ENCODE assay signal across 10 cellular contexts in genomic region chr2:144509001-144509545, GRCh38. TPM values are rescaled to one million over a fixed set of nuclear protein-coding genes. Genes with fewer than 3 reads are reported as not detected.
DNase-seq lines count a peak whose midpoint lies in the region; ATAC-seq and TF ChIP-seq lines count a peak whose summit lies in the region.
"Had no signal": no experiment of that assay in that cellular context is flagged by ENCODE, and none has a peak within 500 bp of the region (broad histone marks: within the 10 kb centered on the region; RNA-seq: fewer than 3 reads in every experiment).

No MANE protein-coding gene starts in this region.

- no peak for TF ChIP-seq EP300 in suprapubic skin (IDR thresholded peaks at IDR 0.05)

- H3K4me3 ChIP-seq in suprapubic skin, result peak overlapping the region; percentile 72

- no peaks in the 10 kb centered on the region for H3K9me3 Mint-ChIP-seq in brain
- no peaks in the 10 kb centered on the region for H3K9me3 Mint-ChIP-seq in memory B cell
- no peaks in the 10 kb centered on the region for H3K9me3 Mint-ChIP-seq in activated CD8-positive, alpha-beta T cell treated with anti-CD3 and anti-CD28 coated beads, Interleukin-2, amount 10 ng/mL, durations not matched to agents 7 days and 5 days (ENCODE audit: insufficient read depth)

- H3K27me3 Mint-ChIP-seq in brain (peaks cover 19% of the 10 kb centered on the region), memory B cell (no peaks in the 10 kb centered on the region)
- H3K27me3 Mint-ChIP-seq in activated CD8-positive, alpha-beta T cell treated with anti-CD3 and anti-CD28 coated beads, Interleukin-2, amount 10 ng/mL, durations not matched to agents 7 days and 5 days (ENCODE audit: low read depth), result peaks cover 16% of the 10 kb centered on the region

- H3K36me3 Mint-ChIP-seq in brain (peaks cover 14% of the 10 kb centered on the region), memory B cell (peaks cover 6% of the 10 kb centered on the region)
- no peaks in the 10 kb centered on the region for H3K36me3 Mint-ChIP-seq in activated CD8-positive, alpha-beta T cell treated with anti-CD3 and anti-CD28 coated beads, Interleukin-2, amount 10 ng/mL, durations not matched to agents 7 days and 5 days (ENCODE audit: low read depth)

- 47% methylated on average over 7 of the region's 7 CpGs for WGBS in suprapubic skin

- H3K4me1 Mint-ChIP-seq in brain (peaks cover 100% of the 10 kb centered on the region), memory B cell (peaks cover 73% of the 10 kb centered on the region)
- H3K4me1 Mint-ChIP-seq in activated CD8-positive, alpha-beta T cell treated with anti-CD3 and anti-CD28 coated beads, Interleukin-2, amount 10 ng/mL, durations not matched to agents 7 days and 5 days (ENCODE audit: low read depth), result peaks cover 15% of the 10 kb centered on the region

- DNase-seq in NCI-H1436 (lab: John Stamatoyannopoulos, UW) (peak; percentile 32), NCI-H1436 treated with DMSO at 0.1 percent for 48 hours (lab: John Stamatoyannopoulos, UW) (no peak), memory B cell (ENCODE audit: low spot score in 2 of 2) (no peak), suprapubic skin (ENCODE audit: low spot score in 2 of 2) (no peak), NK-92 (lab: John Stamatoyannopoulos, UW; ENCODE audit: unreplicated experiment) (no peak)
- DNase-seq in activated CD8-positive, alpha-beta T cell treated with anti-CD3 and anti-CD28 coated beads, Interleukin-2, amount 10 ng/mL, durations not matched to agents 7 days and 5 days, result no peak
- DNase-seq: 8988T; stimulated activated naive CD4-positive, alpha-beta T cell treated with Interleukin-2 at 50 U/mL for 16 hours had no signal

- H3K9me3 ChIP-seq in suprapubic skin, result no peaks in the 10 kb centered on the region

- no peaks in the 10 kb centered on the region for H3K36me3 ChIP-seq in suprapubic skin

- TF ChIP-seq CTCF in brain (conservative IDR thresholded peaks at IDR 0.05), result no peak
- no peak for TF ChIP-seq CTCF in suprapubic skin (IDR thresholded peaks at IDR 0.05)

- peaks cover 35% of the 10 kb centered on the region for H3K27me3 ChIP-seq in suprapubic skin

- H3K27ac ChIP-seq in suprapubic skin, result peak overlapping the region; percentile 98

- TF ChIP-seq POLR2A in suprapubic skin (IDR thresholded peaks at IDR 0.05), result no peak

- CTCF ChIA-PET in activated CD8-positive, alpha-beta T cell treated with anti-CD3 and anti-CD28 coated beads, Interleukin-2, amount 10 ng/mL, durations not matched to agents 7 days and 5 days (lab: Charles Lee), result no interaction called here

- H3K4me3 Mint-ChIP-seq in brain (peak overlapping the region; percentile 74 to 92 (median 82)), memory B cell (no peak overlapping the region)
- no peak overlapping the region for H3K4me3 Mint-ChIP-seq in activated CD8-positive, alpha-beta T cell treated with anti-CD3 and anti-CD28 coated beads, Interleukin-2, amount 10 ng/mL, durations not matched to agents 7 days and 5 days

- H3K4me1 ChIP-seq in suprapubic skin, result peaks cover 52% of the 10 kb centered on the region

- ATAC-seq in memory B cell (ENCODE audit: low read depth), result no peak
- ATAC-seq in GM21825 (IDR thresholded peaks at IDR 0.05; ENCODE audit: unreplicated experiment), result no peak
- no peak for ATAC-seq in activated CD8-positive, alpha-beta T cell treated with anti-CD3 and anti-CD28 coated beads, Interleukin-2, amount 10 ng/mL, durations not matched to agents 7 days and 5 days

- POLR2A ChIA-PET in activated CD8-positive, alpha-beta T cell treated with anti-CD3 and anti-CD28 coated beads, Interleukin-2, amount 10 ng/mL, durations not matched to agents 7 days and 5 days (lab: Charles Lee), result no interaction called here

- H3K27ac Mint-ChIP-seq in brain, result peak overlapping the region; percentile 85 to 99 (median 98)
- H3K27ac Mint-ChIP-seq in memory B cell, result peak overlapping the region; percentile 97
- H3K27ac Mint-ChIP-seq in activated CD8-positive, alpha-beta T cell treated with anti-CD3 and anti-CD28 coated beads, Interleukin-2, amount 10 ng/mL, durations not matched to agents 7 days and 5 days, result no peak overlapping the region

RNA-seq across cellular contexts. Expression of gene ZEB2, which starts 10.8 kb away (rescaled TPM):
- 28.2 TPM for polyA plus RNA-seq in brain (ENCODE audit: insufficient read depth, low read depth, low replicate concordance)
- 10 to 100 TPM; 16.3 to 43.7 (median 34.5) TPM for total RNA-seq in suprapubic skin
- total RNA-seq in activated CD8-positive, alpha-beta T cell treated with anti-CD3 and anti-CD28 coated beads, Interleukin-2, amount 10 ng/mL, durations not matched to agents 7 days and 5 days, result 1 to 10 TPM; 4.0 to 5.7 TPM

Comparison
In these comparisons a context has a peak if more than half of its experiments do, and no peak if none do; other contexts are left out.
1. H3K4me3 Mint-ChIP-seq: peak in brain (5 of 5); none in memory B cell (single experiment) and activated CD8-positive, alpha-beta T cell treated with anti-CD3 and anti-CD28 coated beads, Interleukin-2, amount 10 ng/mL, durations not matched to agents 7 days and 5 days (single experiment).